8 cellular contexts compared by ENCODE assay signal in the genomic region with DNA sequence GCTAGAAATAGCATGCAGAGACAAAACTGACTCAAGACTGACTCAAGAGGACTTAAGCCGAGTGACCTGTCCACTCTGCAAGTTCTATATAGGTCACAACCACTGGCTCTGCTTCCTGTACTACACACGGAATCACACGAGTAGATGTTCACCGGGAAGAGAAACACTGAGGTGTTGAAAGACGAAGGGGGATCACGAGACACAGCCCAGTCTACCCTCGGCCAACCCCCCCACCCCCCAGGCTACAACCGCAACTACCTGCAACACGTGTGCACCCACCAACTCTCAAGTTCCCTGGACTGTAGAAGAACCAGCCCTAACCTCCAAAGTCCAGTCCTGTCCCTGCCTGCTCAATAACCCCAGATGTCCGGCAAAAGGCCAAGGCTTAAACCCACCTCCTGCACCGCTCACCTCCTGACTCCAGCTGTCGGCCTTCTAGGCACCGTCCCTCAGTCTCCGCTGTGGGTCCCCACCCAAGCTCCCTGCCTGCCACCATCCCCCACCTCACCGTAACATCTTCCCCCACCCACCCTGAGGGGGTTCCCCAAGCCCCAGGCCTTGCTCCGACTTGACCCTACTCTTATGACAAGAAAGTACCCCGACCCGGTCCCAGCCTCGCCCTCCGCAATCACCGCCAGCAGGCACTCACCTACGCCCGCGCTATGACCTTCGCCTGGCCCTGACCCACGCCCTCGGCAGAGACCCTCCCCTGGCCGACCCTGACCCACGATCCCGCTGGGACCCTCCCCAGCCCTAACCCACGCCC. TPM values are rescaled to one million over a fixed set of nuclear protein-coding genes. Genes with fewer than 3 reads are reported as not detected.
DNase-seq lines count a peak whose midpoint lies in the region; TF ChIP-seq lines count a peak whose summit lies in the region.

No MANE protein-coding gene starts in this region.

- no peak overlapping the region for H2BK12ac ChIP-seq in H9 (ENCODE audit: insufficient read length, low read depth, low read length)

- H4K91ac ChIP-seq in H9 (ENCODE audit: insufficient read length, low read depth, low read length): no peak overlapping the region

- no peaks in the 10 kb centered on the region for H3K9me3 ChIP-seq in CD4-positive, alpha-beta memory T cell (ENCODE audit: control insufficient read depth in 1 of 2, low read length in 2 of 2)
- H3K9me3 ChIP-seq in H9 (ENCODE audit: control insufficient read depth, low read depth, low read length) (no peaks in the 10 kb centered on the region), ectodermal cell (ENCODE audit: control insufficient read depth, low read length) (no peaks in the 10 kb centered on the region), vagina (no peaks in the 10 kb centered on the region)

- peaks cover 27 to 49% (median 38%) of the 10 kb centered on the region in 4 donors for H3K4me1 Mint-ChIP-seq in CD4-positive, alpha-beta memory T cell
- H3K4me1 Mint-ChIP-seq in H9 (peaks cover 16 to 17% of the 10 kb centered on the region in 2 experiments), mesothelial cell of epicardium (peaks cover 26% of the 10 kb centered on the region)

- H4K5ac ChIP-seq in H9 (ENCODE audit: insufficient read length, low read depth, low read length): no peak overlapping the region

- CTCF ChIA-PET in CD4-positive, alpha-beta memory T cell (lab: Charles Lee; ENCODE audit: partially characterized antibody): no interaction called here
- CTCF ChIA-PET in RWPE1 (lab: Yijun Ruan, JAX) (interaction anchor here (0.6 kb wide), 1 partner anchor 56 kb away, joined by 14 read pairs; no protein-coding TSS in a partner anchor), GM10248 (lab: Yijun Ruan, JAX) (interaction anchor here (0.9 to 1.3 kb wide), 3 partner anchors 34 to 425 kb away, joined by 3 to 6 read pairs (median 3); no protein-coding TSS in a partner anchor)

- peaks cover 47% of the 10 kb centered on the region for H3K4me1 ChIP-seq in CD4-positive, alpha-beta memory T cell (ENCODE audit: insufficient read depth, low read length)
- H3K4me1 ChIP-seq in H9 (ENCODE audit: insufficient read depth, low read length) (peaks cover 4% of the 10 kb centered on the region; the same call in 1 of the 2 replicates), ectodermal cell (ENCODE audit: control insufficient read depth, insufficient read depth, low read length) (no peaks in the 10 kb centered on the region), vagina (peaks cover 47% of the 10 kb centered on the region)

- H3K79me1 ChIP-seq in H9 (ENCODE audit: insufficient read depth, low read depth, low read length, poor library complexity, severe bottlenecking): peaks cover 12% of the 10 kb centered on the region

- H2BK15ac ChIP-seq in H9 (ENCODE audit: low read depth, low read length): no peak overlapping the region

- peaks cover 2% of the 10 kb centered on the region for H4K20me1 ChIP-seq in H9 (ENCODE audit: control insufficient read depth, insufficient read depth, insufficient read length)

- no peak overlapping the region for H2BK20ac ChIP-seq in H9 (ENCODE audit: low read depth, low read length, poor library complexity, severe bottlenecking)

- no peak overlapping the region for H2BK120ac ChIP-seq in H9 (ENCODE audit: low read depth, low read length, poor library complexity, severe bottlenecking)

- H3K36me3 ChIP-seq in CD4-positive, alpha-beta memory T cell (ENCODE audit: insufficient read depth, low read length): no peaks in the 10 kb centered on the region
- H3K36me3 ChIP-seq in ectodermal cell (ENCODE audit: control insufficient read depth, insufficient read depth, low read length): no peaks in the 10 kb centered on the region
- no peaks in the 10 kb centered on the region for H3K36me3 ChIP-seq in vagina

- no peak overlapping the region for H2AK5ac ChIP-seq in H9 (ENCODE audit: insufficient read length, low read length)

- peak in 2 of 5 donors; percentile 22 to 60 for DNase-seq in CD4-positive, alpha-beta memory T cell
- DNase-seq in H9 (no peak), RWPE1 (ENCODE audit: low spot score) (peak; percentile 30), mesothelial cell of epicardium (ENCODE audit: low spot score in 2 of 2, unreplicated experiment in 2 of 2) (peak in 1 of 2 experiments; percentile 35), vagina (ENCODE audit: extremely low spot score in 2 of 2) (peak in 1 of 2 donors; percentile 91), occipital lobe (lab: John Stamatoyannopoulos, UW) (no peak), GM10248 (ENCODE audit: extremely low spot score) (no peak)

- no peaks in the 10 kb centered on the region for H3K27me3 ChIP-seq in CD4-positive, alpha-beta memory T cell (ENCODE audit: insufficient read depth, low read length)
- H3K27me3 ChIP-seq in H9 (ENCODE audit: insufficient read depth, low read length) (no peaks in the 10 kb centered on the region), ectodermal cell (ENCODE audit: control insufficient read depth, insufficient read depth, low read length, poor library complexity, severe bottlenecking) (no peaks in the 10 kb centered on the region), vagina (no peaks in the 10 kb centered on the region)

- peaks cover 0 to 14% of the 10 kb centered on the region in 2 donors for H3K36me3 Mint-ChIP-seq in CD4-positive, alpha-beta memory T cell
- H3K36me3 Mint-ChIP-seq in H9 (ENCODE audit: insufficient read depth in 1 of 3, low read depth in 3 of 3): no peaks in the 10 kb centered on the region; a peak in 1 of 7 replicates
- H3K36me3 Mint-ChIP-seq in mesothelial cell of epicardium: no peaks in the 10 kb centered on the region

- H3T11ph ChIP-seq in H9 (ENCODE audit: low read length): no peak overlapping the region

- no peak overlapping the region for H3K4ac ChIP-seq in H9 (ENCODE audit: low read depth, low read length)

- H3K27ac ChIP-seq in CD4-positive, alpha-beta memory T cell (ENCODE audit: low read depth, low read length): peak overlapping the region; percentile 99
- no peak overlapping the region for H3K27ac ChIP-seq in H9 (ENCODE audit: insufficient read length, low read depth, low read length)
- peak overlapping the region; percentile 79 for H3K27ac ChIP-seq in RWPE1
- H3K27ac ChIP-seq in ectodermal cell (ENCODE audit: insufficient read depth, low read depth, low read length, poor library complexity, severe bottlenecking): peak overlapping the region; percentile 50
- H3K27ac ChIP-seq in vagina: peak overlapping the region; percentile 85

- no peaks in the 10 kb centered on the region for H3K9me3 Mint-ChIP-seq in CD4-positive, alpha-beta memory T cell
- H3K9me3 Mint-ChIP-seq in H9 (no peaks in the 10 kb centered on the region), mesothelial cell of epicardium (no peaks in the 10 kb centered on the region)

- peak overlapping the region; percentile 2 for H3K18ac ChIP-seq in H9 (ENCODE audit: insufficient read length, low read depth, low read length)

- no peak overlapping the region for H2BK5ac ChIP-seq in H9 (ENCODE audit: insufficient read length, low read length)

- H3K27me3 Mint-ChIP-seq in CD4-positive, alpha-beta memory T cell: no peaks in the 10 kb centered on the region
- H3K27me3 Mint-ChIP-seq in H9 (ENCODE audit: low read depth) (no peaks in the 10 kb centered on the region; the same call in 1 of the 2 replicates), mesothelial cell of epicardium (ENCODE audit: low read depth) (no peaks in the 10 kb centered on the region)

- no peak overlapping the region for H4K8ac ChIP-seq in H9 (replicated peaks; ENCODE audit: insufficient read length, low read depth, low read length)

- TF ChIP-seq POLR2A in vagina (IDR thresholded peaks at IDR 0.05): no peak

- H3K4me3 ChIP-seq in CD4-positive, alpha-beta memory T cell (ENCODE audit: low read length in 2 of 2): peak overlapping the region; percentile 57 to 94
- H3K4me3 ChIP-seq in ectodermal cell (ENCODE audit: insufficient read depth, low read depth, low read length): peak overlapping the region; percentile 82
- peak overlapping the region; percentile 84 to 93 for H3K4me3 ChIP-seq in vagina

- no CpG with 5 or more reads among the region's 31 CpGs for WGBS in H9 (ENCODE audit: extremely low coverage, insufficient read length, low lambda C conversion rate)
- WGBS in ectodermal cell, 2 experiments: 16 to 17% methylated on average over 30 to 31 of the region's 31 CpGs

- H3K4me2 ChIP-seq in H9 (ENCODE audit: insufficient read depth, insufficient read length, low read length): peak overlapping the region; percentile 97

- peak overlapping the region; percentile 95 for H3K14ac ChIP-seq in H9 (ENCODE audit: insufficient read depth, low read length)

- no peak overlapping the region for H2AFZ ChIP-seq in H9 (ENCODE audit: low read length)

- H3K9ac ChIP-seq in H9 (ENCODE audit: extremely low read depth, insufficient read length, low read length): peak overlapping the region; percentile 79

- H3K27ac Mint-ChIP-seq in CD4-positive, alpha-beta memory T cell: peak overlapping the region; percentile 90 to 99 (median 97)
- H3K27ac Mint-ChIP-seq in H9 (peak overlapping the region; percentile 71 to 95 (median 89); a peak in 6 of 7 replicates), mesothelial cell of epicardium (peak overlapping the region; percentile 94)

- H3K23me2 ChIP-seq in H9 (ENCODE audit: insufficient read length, low read depth, low read length, poor library complexity, severe bottlenecking): peaks cover 18% of the 10 kb centered on the region

- intact Hi-C loops in CD4-positive, alpha-beta memory T cell (cut with micrococcal nuclease): loop anchor here (5.0 kb wide), 1 partner anchor 689 kb away; no protein-coding TSS in a partner anchor
- intact Hi-C loops in vagina (cut with DNase I): no loop called here

- no peak overlapping the region for H3K23ac ChIP-seq in H9 (ENCODE audit: insufficient read length, low read depth, low read length)

- TF ChIP-seq CTCF in H9 (conservative IDR thresholded peaks at IDR 0.05): no peak
- no peak for TF ChIP-seq CTCF in RWPE1 (conservative IDR thresholded peaks at IDR 0.05; ENCODE audit: low read depth)
- no peak for TF ChIP-seq CTCF in mesothelial cell of epicardium (IDR thresholded peaks at IDR 0.05; ENCODE audit: unreplicated experiment)
- no peak for TF ChIP-seq CTCF in vagina (IDR thresholded peaks at IDR 0.05)
- TF ChIP-seq CTCF in GM10248 (IDR thresholded peaks at IDR 0.05; ENCODE audit: control extremely low read depth, extremely low read depth, low read depth, missing control alignments): no peak

- POLR2A ChIA-PET in CD4-positive, alpha-beta memory T cell (lab: Charles Lee; ENCODE audit: partially characterized antibody): interaction anchor here (1.0 to 2.6 kb wide), 13 partner anchors 8 to 648 kb away, joined by 3 to 27 read pairs (median 6); a partner anchor contains a TSS
- POLR2A ChIA-PET in RWPE1 (lab: Yijun Ruan, JAX; ENCODE audit: low non-redundant PET) (no interaction called here), GM10248 (lab: Yijun Ruan, JAX) (interaction anchor here (1.0 kb wide), 1 partner anchor 7 kb away, joined by 7 read pairs; no protein-coding TSS in a partner anchor)

- H3K4me3 Mint-ChIP-seq in CD4-positive, alpha-beta memory T cell: peak overlapping the region; percentile 91 to 99 (median 94)
- peak overlapping the region; percentile 88 to 96 for H3K4me3 Mint-ChIP-seq in H9
- H3K4me3 Mint-ChIP-seq in mesothelial cell of epicardium: peak overlapping the region; percentile 93

- no peak overlapping the region for H3K56ac ChIP-seq in H9 (ENCODE audit: insufficient read length, low read depth, low read length)

- peaks cover 19% of the 10 kb centered on the region; the same call in 1 of the 2 replicates for H3K79me2 ChIP-seq in H9 (ENCODE audit: insufficient read depth, low read length)

RNA-seq across cellular contexts. Expression of a gene that starts 0.7 kb away (rescaled TPM):
- 100 to 1,000 TPM; 185 to 188 TPM for total RNA-seq in CD4-positive, alpha-beta memory T cell
- 10 to 100 TPM; 32.5 to 74.8 TPM for polyA plus RNA-seq in CD4-positive, alpha-beta memory T cell
- total RNA-seq in H9 (2021): 80.7 and 82.5 TPM in 2 replicates
- 61.9 TPM for polyA plus RNA-seq in ectodermal cell (2013, experiment 1 of 4)
- polyA plus RNA-seq in ectodermal cell (2013, experiment 2 of 4): 60.2 TPM
- polyA plus RNA-seq in ectodermal cell (2013, experiment 3 of 4): 51.4 TPM
- 52.2 TPM for polyA plus RNA-seq in ectodermal cell (2013, experiment 4 of 4)
- 113 to 114 TPM (median 114 TPM) in 3 replicates for total RNA-seq in mesothelial cell of epicardium
- 89.1 TPM for total RNA-seq in vagina
- 45.2 TPM for total RNA-seq in occipital lobe

RNA-seq across cellular contexts. Expression of a gene that starts 0.9 kb away (rescaled TPM):
- total RNA-seq in CD4-positive, alpha-beta memory T cell: 10 to 100 TPM; 45.7 to 52.3 TPM
- 10 to 100 TPM; 11.5 to 16.9 TPM for polyA plus RNA-seq in CD4-positive, alpha-beta memory T cell
- total RNA-seq in H9 (2021) (6.4 and 6.8 TPM in 2 replicates), mesothelial cell of epicardium (25.5 to 32.5 TPM (median 28.0 TPM) in 3 replicates), vagina (56.5 TPM), occipital lobe (30.3 TPM)
- polyA plus RNA-seq in ectodermal cell (2013, experiment 1 of 4): 11.0 TPM
- polyA plus RNA-seq in ectodermal cell (2013, experiment 2 of 4): 18.0 TPM
- 15.5 TPM for polyA plus RNA-seq in ectodermal cell (2013, experiment 3 of 4)
- polyA plus RNA-seq in ectodermal cell (2013, experiment 4 of 4): 18.3 TPM

RNA-seq across cellular contexts. Expression of a gene that starts 42.0 kb away (rescaled TPM):
- total RNA-seq in CD4-positive, alpha-beta memory T cell: 10 to 100 TPM; 25.9 to 29.6 TPM
- 10 to 100 TPM in 1 of 2 donors, 1 to 10 TPM in 1; 1.9 to 10.6 TPM for polyA plus RNA-seq in CD4-positive, alpha-beta memory T cell
- 11.4 and 12.4 TPM in 2 replicates for total RNA-seq in H9 (2021)
- 7.3 TPM for polyA plus RNA-seq in ectodermal cell (2013, experiment 1 of 4)
- polyA plus RNA-seq in ectodermal cell (2013, experiment 2 of 4): 8.4 TPM
- polyA plus RNA-seq in ectodermal cell (2013, experiment 3 of 4): 7.0 TPM
- polyA plus RNA-seq in ectodermal cell (2013, experiment 4 of 4): 8.3 TPM
- 15.2 to 16.2 TPM (median 15.6 TPM) in 3 replicates for total RNA-seq in mesothelial cell of epicardium
- 16.2 TPM for total RNA-seq in vagina
- total RNA-seq in occipital lobe: 6.7 TPM

RNA-seq across cellular contexts. Expression of a gene that starts 55.5 kb away (rescaled TPM):
- 10 to 100 TPM; 63.0 to 64.1 TPM for total RNA-seq in CD4-positive, alpha-beta memory T cell
- polyA plus RNA-seq in CD4-positive, alpha-beta memory T cell: 10 to 100 TPM in 1 of 2 donors, 1 to 10 TPM in 1; 5.0 to 14.4 TPM
- 9.4 and 14.5 TPM in 2 replicates for total RNA-seq in H9 (2021)
- polyA plus RNA-seq in ectodermal cell (2013, experiment 1 of 4): 2.9 TPM
- 4.0 TPM for polyA plus RNA-seq in ectodermal cell (2013, experiment 2 of 4)
- 4.5 TPM for polyA plus RNA-seq in ectodermal cell (2013, experiment 3 of 4)
- 3.4 TPM for polyA plus RNA-seq in ectodermal cell (2013, experiment 4 of 4)
- 63.3 to 68.6 TPM (median 65.8 TPM) in 3 replicates for total RNA-seq in mesothelial cell of epicardium
- 28.0 TPM for total RNA-seq in vagina
- total RNA-seq in occipital lobe: 6.9 TPM
